In the genomic region with DNA sequence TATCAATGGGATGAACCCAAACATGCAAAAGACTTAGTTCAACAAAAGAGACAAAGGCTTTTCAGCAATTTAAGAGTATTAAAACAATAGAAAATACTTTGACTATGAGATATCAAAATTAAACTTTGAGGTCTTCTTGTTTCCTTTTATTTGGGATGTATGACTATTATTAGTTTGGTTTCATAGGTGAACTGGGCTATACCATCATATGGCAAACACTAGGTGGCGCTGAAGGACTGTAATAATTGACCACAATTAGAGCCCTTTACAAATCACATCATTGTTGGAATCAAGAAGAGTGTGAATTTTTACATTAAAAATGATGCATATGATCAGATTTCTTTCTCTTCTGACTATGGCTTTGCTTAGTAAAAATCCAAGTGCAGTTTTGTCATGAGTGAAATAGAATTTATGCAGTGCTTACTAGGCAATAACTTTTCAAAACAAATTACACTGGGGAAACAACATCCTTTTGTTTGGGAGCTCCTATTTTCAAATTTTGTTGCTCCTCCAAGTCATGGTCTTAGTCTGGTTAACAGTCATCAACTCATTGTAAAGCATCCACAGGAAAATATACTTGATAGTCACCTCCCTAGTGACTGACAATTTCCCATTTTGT, we compare ENCODE assay signal across 8 cellular contexts.
DNase-seq lines count a peak whose midpoint lies in the region; ATAC-seq lines count a peak whose summit lies in the region.

No MANE protein-coding gene starts in this region.

- DNase-seq in DMS79 (lab: John Stamatoyannopoulos, UW) (peak; percentile 20), NCI-H774 (lab: John Stamatoyannopoulos, UW) (peak; percentile 71), hippocampal formation (lab: John Stamatoyannopoulos, UW) (peak; percentile 46 to 59), cerebellar nuclear complex (lab: John Stamatoyannopoulos, UW) (no peak)
- peak; percentile 35 for DNase-seq in activated naive CD4-positive, alpha-beta T cell treated with anti-CD3 and anti-CD28 coated beads, Interleukin-2, amount 50 U/mL, for 16 hours
- DNase-seq in stimulated activated CD4-positive, alpha-beta T cell treated with anti-CD3 and anti-CD28 coated beads, Interleukin-4, amount 100 ng/mL, for 1 hour = peak; percentile 24

- ATAC-seq in GM19351 (IDR thresholded peaks at IDR 0.05; ENCODE audit: unreplicated experiment) = peak; percentile 94
- peak; percentile 84 for ATAC-seq in HG03460 (IDR thresholded peaks at IDR 0.05; ENCODE audit: unreplicated experiment)

Comparison
In these comparisons a context has a peak if more than half of its experiments do, and no peak if none do; other contexts are left out.
1. DNase-seq: peak in DMS79 (single experiment), NCI-H774 (single experiment), activated naive CD4-positive, alpha-beta T cell treated with anti-CD3 and anti-CD28 coated beads, Interleukin-2, amount 50 U/mL, for 16 hours (single experiment), hippocampal formation (2 of 2) and stimulated activated CD4-positive, alpha-beta T cell treated with anti-CD3 and anti-CD28 coated beads, Interleukin-4, amount 100 ng/mL, for 1 hour (single experiment); none in cerebellar nuclear complex (0 of 2).